In genomic region chr1:1325288-1326074, GRCh38 we compare ENCODE assay signal across 6 cellular contexts. TPM values are rescaled to one million over a fixed set of nuclear protein-coding genes. Genes with fewer than 3 reads are reported as not detected.
DNase-seq lines count a peak whose midpoint lies in the region; ATAC-seq and TF ChIP-seq lines count a peak whose summit lies in the region.

No MANE protein-coding gene starts in this region.

- no peak for DNase-seq in activated T-cell treated with anti-CD3 and anti-CD28 coated beads, Interleukin-2, amount 50 U/mL, for 4 hours
- DNase-seq in activated T-cell treated with anti-CD3 and anti-CD28 coated beads, Interleukin-2, amount 50 U/mL, for 1 hour = no peak
- DNase-seq in left ventricle myocardium inferior = peak; percentile 75
- peak in 1 of 2 donors; percentile 66 for DNase-seq in upper lobe of left lung
- DNase-seq in G401 (ENCODE audit: low spot score) = no peak

- no peak for TF ChIP-seq POLR2A in upper lobe of left lung (IDR thresholded peaks at IDR 0.05)

- H3K27ac ChIP-seq in left ventricle myocardium inferior (replicated peaks) (peak overlapping the region; percentile 98), upper lobe of left lung (peak overlapping the region; percentile 85 to 92 (median 89))

- intact Hi-C loops in left ventricle myocardium inferior (cut with micrococcal nuclease) = no loop called here

- peaks cover 86% of the 10 kb centered on the region for H3K4me1 ChIP-seq in left ventricle myocardium inferior
- peaks cover 29 to 61% (median 36%) of the 10 kb centered on the region in 4 donors for H3K4me1 ChIP-seq in upper lobe of left lung

- ATAC-seq in activated T-cell treated with anti-CD3 and anti-CD28 coated beads, Interleukin-2, amount 50 U/mL, for 4 hours = no peak
- ATAC-seq in upper lobe of left lung (ENCODE audit: low FRiP score in 2 of 2) (no peak), GM19452 (IDR thresholded peaks at IDR 0.05; ENCODE audit: unreplicated experiment) (no peak)

- in situ Hi-C loops in G401 (cut with HindIII; ENCODE audit: low sequenced_read_pairs) = no loop called here

- H3K36me3 ChIP-seq in left ventricle myocardium inferior (peaks cover 34% of the 10 kb centered on the region), upper lobe of left lung (peaks cover 3 to 36% (median 20%) of the 10 kb centered on the region in 4 donors)

- H3K4me1 Mint-ChIP-seq in activated T-cell treated with anti-CD3 and anti-CD28 coated beads, Interleukin-2, amount 50 U/mL, for 4 hours (ENCODE audit: low read depth) = peaks cover 33% of the 10 kb centered on the region

- peaks cover 5% of the 10 kb centered on the region for H3K36me3 Mint-ChIP-seq in activated T-cell treated with anti-CD3 and anti-CD28 coated beads, Interleukin-2, amount 50 U/mL, for 4 hours (ENCODE audit: insufficient read depth)

- peak overlapping the region; percentile 77 for H3K4me3 Mint-ChIP-seq in activated T-cell treated with anti-CD3 and anti-CD28 coated beads, Interleukin-2, amount 50 U/mL, for 4 hours

- no peaks in the 10 kb centered on the region for H3K9me3 Mint-ChIP-seq in activated T-cell treated with anti-CD3 and anti-CD28 coated beads, Interleukin-2, amount 50 U/mL, for 4 hours

- H3K4me3 ChIP-seq in left ventricle myocardium inferior (peak overlapping the region; percentile 89), upper lobe of left lung (peak overlapping the region; percentile 97 to 100 (median 99))

- H3K27me3 ChIP-seq in left ventricle myocardium inferior (ENCODE audit: low read depth) = no peaks in the 10 kb centered on the region
- H3K27me3 ChIP-seq in upper lobe of left lung = no peaks in the 10 kb centered on the region

- no peaks in the 10 kb centered on the region for H3K27me3 Mint-ChIP-seq in activated T-cell treated with anti-CD3 and anti-CD28 coated beads, Interleukin-2, amount 50 U/mL, for 4 hours (ENCODE audit: low read depth)

- TF ChIP-seq CTCF in left ventricle myocardium inferior (IDR thresholded peaks at IDR 0.05; ENCODE audit: borderline replicate concordance) = no peak
- TF ChIP-seq CTCF in upper lobe of left lung (IDR thresholded peaks at IDR 0.05) = peak in 1 of 6 experiments; percentile 4

- TF ChIP-seq EP300 in upper lobe of left lung (IDR thresholded peaks at IDR 0.05) = no peak

- H3K9me3 ChIP-seq in left ventricle myocardium inferior (replicated peaks) (no peaks in the 10 kb centered on the region), upper lobe of left lung (no peaks in the 10 kb centered on the region)

- WGBS in upper lobe of left lung, 2 donors = 23 to 35% methylated on average over 6 to 16 of the region's 16 CpGs

RNA-seq across cellular contexts. Expression of gene CPTP, which starts 0.9 kb away (rescaled TPM):
- 10 to 100 TPM; 16.0 to 18.4 (median 18.1) TPM for total RNA-seq in activated T-cell treated with anti-CD3 and anti-CD28 coated beads, Interleukin-2, amount 50 U/mL, for 4 hours
- total RNA-seq in left ventricle myocardium inferior (99.2 TPM), upper lobe of left lung (10 to 100 TPM; 14.7 to 41.6 (median 26.0) TPM)
- total RNA-seq in G401 (2014; rRNA removed; shearing (Covaris generic)) = 22.5 and 23.5 TPM in 2 replicates

RNA-seq across cellular contexts. Expression of gene INTS11, which starts 1.0 kb away (rescaled TPM):
- total RNA-seq in activated T-cell treated with anti-CD3 and anti-CD28 coated beads, Interleukin-2, amount 50 U/mL, for 4 hours = 100 to 1,000 TPM; 164 to 181 (median 172) TPM
- 70.1 TPM for total RNA-seq in left ventricle myocardium inferior
- 100 to 1,000 TPM in 2 of 6 donors, 10 to 100 TPM in 4; 71.7 to 267 (median 90.5) TPM for total RNA-seq in upper lobe of left lung
- total RNA-seq in G401 (2014; rRNA removed; shearing (Covaris generic)) = 107 and 109 TPM in 2 replicates

RNA-seq across cellular contexts. Expression of gene TAS1R3, which starts 5.6 kb away (rescaled TPM):
- under 1 TPM; 0.15 to 0.29 (median 0.19) TPM for total RNA-seq in activated T-cell treated with anti-CD3 and anti-CD28 coated beads, Interleukin-2, amount 50 U/mL, for 4 hours
- total RNA-seq in left ventricle myocardium inferior (0.93 TPM), upper lobe of left lung (1 to 10 TPM in 1 of 6 donors, under 1 TPM in 5; 0.22 to 1.0 (median 0.79) TPM)
- total RNA-seq in G401 (2014; rRNA removed; shearing (Covaris generic)) = 0.14 TPM in 1 of 2 replicates, not detected in the other

RNA-seq across cellular contexts. Expression of gene PUSL1, which starts 17.1 kb away (rescaled TPM):
- 10 to 100 TPM; 38.9 to 40.7 (median 39.5) TPM for total RNA-seq in activated T-cell treated with anti-CD3 and anti-CD28 coated beads, Interleukin-2, amount 50 U/mL, for 4 hours
- total RNA-seq in left ventricle myocardium inferior (10.4 TPM), upper lobe of left lung (10 to 100 TPM; 16.8 to 38.8 (median 23.0) TPM)
- total RNA-seq in G401 (2014; rRNA removed; shearing (Covaris generic)) = 66.7 and 84.9 TPM in 2 replicates

RNA-seq across cellular contexts. Expression of gene ACAP3, which starts 17.8 kb away (rescaled TPM):
- 10 to 100 TPM; 28.4 to 37.6 (median 30.1) TPM for total RNA-seq in activated T-cell treated with anti-CD3 and anti-CD28 coated beads, Interleukin-2, amount 50 U/mL, for 4 hours
- total RNA-seq in left ventricle myocardium inferior (49.7 TPM), upper lobe of left lung (100 to 1,000 TPM in 2 of 6 donors, 10 to 100 TPM in 4; 33.5 to 166 (median 60.1) TPM)
- 23.6 and 33.8 TPM in 2 replicates for total RNA-seq in G401 (2014; rRNA removed; shearing (Covaris generic))
